ENCODE assay signal across 8 cellular contexts in genomic region chr22:41532908-41533825, GRCh38. TPM values are rescaled to one million over a fixed set of nuclear protein-coding genes. Genes with fewer than 3 reads are reported as not detected.
A peak's percentile ranks its signal among the peaks of the same experiment; 100 is the strongest.
DNase-seq lines count a peak whose midpoint lies in the region; ATAC-seq lines count a peak whose summit lies in the region.

No MANE protein-coding gene starts in this region.

- H3K4me3 Mint-ChIP-seq in naive thymus-derived CD4-positive, alpha-beta T cell, result no peak overlapping the region

- H3K4me1 Mint-ChIP-seq in naive thymus-derived CD4-positive, alpha-beta T cell, result peaks cover 0 to 12% (median 4%) of the 10 kb centered on the region in 7 donors

- CTCF ChIA-PET in naive thymus-derived CD4-positive, alpha-beta T cell (lab: Charles Lee), result interaction anchor here (1.2 to 1.3 kb wide), 2 partner anchors 129 to 612 kb away, joined by 3 to 10 read pairs; no protein-coding TSS in a partner anchor

- DNase-seq in NOMO-1 (lab: John Stamatoyannopoulos, UW; ENCODE audit: unreplicated experiment in 2 of 2), result peak; percentile 40 to 45
- DNase-seq in NOMO-1 treated with dmso at 0.1 percent for 144 hours (lab: John Stamatoyannopoulos, UW; ENCODE audit: unreplicated experiment), result no peak
- peak; percentile 23 for DNase-seq in NCI-H748 treated with DMSO at 0.1 percent for 48 hours (lab: John Stamatoyannopoulos, UW)
- peak; percentile 90 for DNase-seq in activated CD8-positive, alpha-beta memory T cell treated with anti-CD3 and anti-CD28 coated beads, Interleukin-2, amount 50 U/mL, for 48 hours
- DNase-seq in epidermal melanocyte (ENCODE audit: insufficient read length, low spot score), result peak; percentile 51
- peak in 8 of 9 donors; percentile 39 to 68 (median 46) for DNase-seq in naive thymus-derived CD4-positive, alpha-beta T cell
- DNase-seq in stimulated activated naive CD4-positive, alpha-beta T cell (lab: John Stamatoyannopoulos, UW), result peak in 5 of 6 experiments; percentile 42 to 54 (median 48)
- no peak for DNase-seq in occipital lobe (lab: John Stamatoyannopoulos, UW)

- POLR2A ChIA-PET in naive thymus-derived CD4-positive, alpha-beta T cell (lab: Charles Lee), result no interaction called here

- no peaks in the 10 kb centered on the region for H3K9me3 ChIP-seq in naive thymus-derived CD4-positive, alpha-beta T cell (ENCODE audit: control insufficient read depth in 2 of 3, low read length in 3 of 3)

- no peaks in the 10 kb centered on the region for H3K9me3 Mint-ChIP-seq in naive thymus-derived CD4-positive, alpha-beta T cell

- intact Hi-C loops in naive thymus-derived CD4-positive, alpha-beta T cell (cut with micrococcal nuclease), result loop anchor here in 1 of 2 donors (1.0 kb wide), 1 partner anchor 130 kb away; no protein-coding TSS in a partner anchor

- ATAC-seq in naive thymus-derived CD4-positive, alpha-beta T cell, result peak; percentile 83

- peak overlapping the region; percentile 42 for H3K27ac ChIP-seq in naive thymus-derived CD4-positive, alpha-beta T cell (ENCODE audit: low read depth, low read length)

- H3K27me3 Mint-ChIP-seq in naive thymus-derived CD4-positive, alpha-beta T cell, result no peaks in the 10 kb centered on the region

- peaks cover 0 to 12% (median 5%) of the 10 kb centered on the region in 5 donors for H3K36me3 Mint-ChIP-seq in naive thymus-derived CD4-positive, alpha-beta T cell

- peaks cover 0 to 64% (median 0%) of the 10 kb centered on the region in 3 experiments for H3K36me3 ChIP-seq in naive thymus-derived CD4-positive, alpha-beta T cell (ENCODE audit: control insufficient read depth in 2 of 3, insufficient read depth in 3 of 3, low read length in 3 of 3)

- no peaks in the 10 kb centered on the region for H3K4me1 ChIP-seq in naive thymus-derived CD4-positive, alpha-beta T cell (ENCODE audit: control insufficient read depth in 2 of 2, insufficient read depth in 2 of 2, low read length in 2 of 2)

- H3K4me3 ChIP-seq in naive thymus-derived CD4-positive, alpha-beta T cell (ENCODE audit: low read length), result no peak overlapping the region

- no peaks in the 10 kb centered on the region for H3K27me3 ChIP-seq in naive thymus-derived CD4-positive, alpha-beta T cell (ENCODE audit: control insufficient read depth in 2 of 2, insufficient read depth in 2 of 2, low read length in 2 of 2)

- H3K27ac Mint-ChIP-seq in naive thymus-derived CD4-positive, alpha-beta T cell, result peak overlapping the region in 6 of 9 donors; percentile 31 to 76 (median 48)

RNA-seq across cellular contexts. Expression of gene POLR3H, which starts 11.1 kb away (rescaled TPM):
- 10 to 100 TPM; 21.7 to 59.6 (median 28.5) TPM for total RNA-seq in naive thymus-derived CD4-positive, alpha-beta T cell
- 10 to 100 TPM; 24.2 to 32.2 TPM for polyA plus RNA-seq in naive thymus-derived CD4-positive, alpha-beta T cell
- 23.7 TPM for total RNA-seq in occipital lobe

RNA-seq across cellular contexts. Expression of gene CSDC2, which starts 27.6 kb away (rescaled TPM):
- not detected for total RNA-seq in naive thymus-derived CD4-positive, alpha-beta T cell
- polyA plus RNA-seq in naive thymus-derived CD4-positive, alpha-beta T cell, result not detected
- total RNA-seq in occipital lobe, result 9.4 TPM

RNA-seq across cellular contexts. Expression of gene PMM1, which starts 56.5 kb away (rescaled TPM):
- 10 to 100 TPM; 22.5 to 34.3 (median 26.9) TPM for total RNA-seq in naive thymus-derived CD4-positive, alpha-beta T cell
- polyA plus RNA-seq in naive thymus-derived CD4-positive, alpha-beta T cell, result 10 to 100 TPM; 40.7 to 42.8 TPM
- 17.2 TPM for total RNA-seq in occipital lobe

Comparison
In these comparisons a context has a peak if more than half of its experiments do, and no peak if none do; other contexts are left out.
1. DNase-seq: peak in NOMO-1 (2 of 2), NCI-H748 treated with DMSO at 0.1 percent for 48 hours (single experiment), activated CD8-positive, alpha-beta memory T cell treated with anti-CD3 and anti-CD28 coated beads, Interleukin-2, amount 50 U/mL, for 48 hours (single experiment), epidermal melanocyte (single experiment), naive thymus-derived CD4-positive, alpha-beta T cell (8 of 9) and stimulated activated naive CD4-positive, alpha-beta T cell (5 of 6); none in NOMO-1 treated with dmso at 0.1 percent for 144 hours (single experiment) and occipital lobe (single experiment).
2. RNA of gene CSDC2, which starts 27.6 kb away (total RNA-seq): 9.4 TPM in occipital lobe (single experiment); not detected in naive thymus-derived CD4-positive, alpha-beta T cell; every median in the first group is over 10 times any median in the second.